8 cellular contexts compared by ENCODE assay signal in the genomic region with DNA sequence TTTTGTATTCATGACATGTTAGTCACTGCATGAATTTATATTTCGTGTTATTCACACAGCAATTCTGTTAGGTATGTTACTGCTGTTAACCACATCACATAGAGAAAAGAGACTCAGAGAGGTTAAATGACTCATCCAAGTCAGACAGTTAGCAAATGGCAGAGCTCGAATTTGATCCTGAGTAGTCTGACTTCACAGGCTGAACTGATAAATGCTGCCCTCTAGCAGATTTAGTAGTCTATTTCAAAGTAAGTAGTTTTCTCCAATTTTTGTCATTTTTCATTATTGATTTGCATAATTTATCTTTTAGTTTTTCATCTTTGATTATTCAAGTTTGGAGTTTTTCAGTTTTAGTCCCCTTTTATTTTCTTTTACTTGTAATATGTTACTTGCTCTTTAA. TPM values are rescaled to one million over a fixed set of nuclear protein-coding genes. Genes with fewer than 3 reads are reported as not detected.
DNase-seq lines count a peak whose midpoint lies in the region; ATAC-seq, FAIRE-seq and TF ChIP-seq lines count a peak whose summit lies in the region.

No MANE protein-coding gene starts in this region.

- no peaks in the 10 kb centered on the region for H3K27me3 Mint-ChIP-seq in activated T-cell treated with anti-CD3 and anti-CD28 coated beads, Interleukin-2, amount 50 U/mL, for 4 hours (ENCODE audit: low read depth)

- CTCF ChIA-PET in endothelial cell of umbilical vein (lab: Charles Lee): interaction anchor here (0.6 to 1.3 kb wide), 10 partner anchors 8 to 852 kb away, joined by 3 to 8 read pairs (median 3); a partner anchor contains a TSS

- TF ChIP-seq POLR2A in endothelial cell of umbilical vein (IDR thresholded peaks at IDR 0.05; ENCODE audit: low read depth, low read length) (no peak), vagina (IDR thresholded peaks at IDR 0.05) (no peak)

- POLR2A ChIA-PET in endothelial cell of umbilical vein (lab: Charles Lee): no interaction called here

- ATAC-seq in activated T-cell treated with anti-CD3 and anti-CD28 coated beads, Interleukin-2, amount 50 U/mL, for 4 hours: peak; percentile 100
- peak; percentile 94 for ATAC-seq in GM21515 (IDR thresholded peaks at IDR 0.05; ENCODE audit: unreplicated experiment)
- peak; percentile 99 for ATAC-seq in HG03571 (IDR thresholded peaks at IDR 0.05; ENCODE audit: unreplicated experiment)

- no peaks in the 10 kb centered on the region for H3K4me1 ChIP-seq in endothelial cell of umbilical vein (ENCODE audit: control insufficient read depth, extremely low read depth, insufficient read depth, low read length)
- H3K4me1 ChIP-seq in vagina: peaks cover 7% of the 10 kb centered on the region

- H3K36me3 ChIP-seq in endothelial cell of umbilical vein (ENCODE audit: control insufficient read depth in 2 of 2, extremely low read depth in 1 of 2, insufficient read depth in 2 of 2, low read length in 2 of 2): no peaks in the 10 kb centered on the region
- H3K36me3 ChIP-seq in vagina: no peaks in the 10 kb centered on the region

- H3K9me1 ChIP-seq in endothelial cell of umbilical vein (replicated peaks; ENCODE audit: control insufficient read depth, extremely low read depth, insufficient read depth, low read length): no peaks in the 10 kb centered on the region

- no peak overlapping the region for H3K4me2 ChIP-seq in endothelial cell of umbilical vein (ENCODE audit: insufficient read depth, low read length)

- H3K9me3 ChIP-seq in endothelial cell of umbilical vein (replicated peaks; ENCODE audit: control insufficient read depth, insufficient read depth, low read length) (no peaks in the 10 kb centered on the region), vagina (no peaks in the 10 kb centered on the region)

- H3K9ac ChIP-seq in endothelial cell of umbilical vein (replicated peaks; ENCODE audit: extremely low read depth, insufficient read depth, low read length): no peak overlapping the region

- H3K27me3 ChIP-seq in endothelial cell of umbilical vein (ENCODE audit: control insufficient read depth in 2 of 2, insufficient read depth in 2 of 2, low read length in 2 of 2) (no peaks in the 10 kb centered on the region), vagina (no peaks in the 10 kb centered on the region)

- H2AFZ ChIP-seq in endothelial cell of umbilical vein (ENCODE audit: low read depth, low read length): no peak overlapping the region

- H4K20me1 ChIP-seq in endothelial cell of umbilical vein (replicated peaks; ENCODE audit: control insufficient read depth, extremely low read depth, insufficient read depth, low read length): no peaks in the 10 kb centered on the region

- dilution Hi-C loops in endothelial cell of umbilical vein (cut with MboI; ENCODE audit: extremely low pct_ligation_motif_present, low sequenced_read_pairs): no loop called here

- intact Hi-C loops in endothelial cell of umbilical vein (cut with micrococcal nuclease) (no loop called here), vagina (cut with DNase I) (no loop called here)

- H3K4me1 Mint-ChIP-seq in activated T-cell treated with anti-CD3 and anti-CD28 coated beads, Interleukin-2, amount 50 U/mL, for 4 hours (ENCODE audit: low read depth): peaks cover 3% of the 10 kb centered on the region

- peak; percentile 87 for FAIRE-seq in endothelial cell of umbilical vein (lab: Jason Lieb, UNC)

- H3K36me3 Mint-ChIP-seq in activated T-cell treated with anti-CD3 and anti-CD28 coated beads, Interleukin-2, amount 50 U/mL, for 4 hours (ENCODE audit: insufficient read depth): peaks cover 2% of the 10 kb centered on the region

- H3K79me2 ChIP-seq in endothelial cell of umbilical vein (ENCODE audit: control insufficient read depth, insufficient read depth, low read length): no peaks in the 10 kb centered on the region

- BruUV-seq in endothelial cell of umbilical vein (replicated peaks; lab: Mats Ljungman, UMichigan): no TSS peak

- H3K9me3 Mint-ChIP-seq in activated T-cell treated with anti-CD3 and anti-CD28 coated beads, Interleukin-2, amount 50 U/mL, for 4 hours: no peaks in the 10 kb centered on the region

- DNase-seq in activated T-cell treated with anti-CD3 and anti-CD28 coated beads, Interleukin-2, amount 50 U/mL, for 4 hours: peak; percentile 12
- DNase-seq in activated T-cell treated with anti-CD3 and anti-CD28 coated beads, Interleukin-2, amount 50 U/mL, for 1 hour: no peak
- DNase-seq in SIG-M5 (lab: John Stamatoyannopoulos, UW) (peak; percentile 17), endothelial cell of umbilical vein (ENCODE audit: low read depth, low spot score) (peak; percentile 58), smooth muscle cell of the brain vasculature (ENCODE audit: low read depth, low spot score) (peak; percentile 43), vagina (ENCODE audit: extremely low spot score in 2 of 2) (no peak)

- H3K27ac ChIP-seq in endothelial cell of umbilical vein (ENCODE audit: insufficient read depth, low read depth, low read length): no peak overlapping the region
- no peak overlapping the region for H3K27ac ChIP-seq in vagina

- TF ChIP-seq CTCF in endothelial cell of umbilical vein (IDR thresholded peaks at IDR 0.05; ENCODE audit: extremely low read depth in 1 of 2, insufficient read depth in 1 of 2, low read depth in 1 of 2, low read length in 2 of 2): peak; percentile 1 to 10
- TF ChIP-seq CTCF in vagina (IDR thresholded peaks at IDR 0.05): no peak

- H3K4me3 Mint-ChIP-seq in activated T-cell treated with anti-CD3 and anti-CD28 coated beads, Interleukin-2, amount 50 U/mL, for 4 hours: no peak overlapping the region

- H3K4me3 ChIP-seq in endothelial cell of umbilical vein (replicated peaks in 1 of 3; ENCODE audit: insufficient read depth in 1 of 3, low read depth in 1 of 3, low read length in 3 of 3) (no peak overlapping the region), vagina (no peak overlapping the region)

TF ChIP-seq in endothelial cell of umbilical vein, 7 proteins besides CTCF, POLR2A, EP300 and RAD21:
- no peak for TF ChIP-seq POLR2AphosphoS5 (IDR thresholded peaks at IDR 0.05; ENCODE audit: insufficient read depth, low read depth, low read length)
- TF ChIP-seq FOS (IDR thresholded peaks at IDR 0.05; ENCODE audit: borderline replicate concordance, insufficient read depth, low read length): peak; percentile 76
- peak; percentile 56 for TF ChIP-seq JUN (IDR thresholded peaks at IDR 0.05; ENCODE audit: borderline replicate concordance, insufficient read depth, insufficient read length, low read depth)
TF ChIP-seq in endothelial cell of umbilical vein: peak in this region for 2.

RNA-seq across cellular contexts. Expression of a gene that starts 58.3 kb away (rescaled TPM):
- 10 to 100 TPM; 21.2 to 22.3 (median 22.1) TPM for total RNA-seq in activated T-cell treated with anti-CD3 and anti-CD28 coated beads, Interleukin-2, amount 50 U/mL, for 4 hours
- total RNA-seq in endothelial cell of umbilical vein (19.0 and 19.2 TPM in 2 replicates), vagina (26.3 TPM)
- 5.9 and 9.1 TPM in 2 replicates for polyA plus RNA-seq in endothelial cell of umbilical vein
- polyA plus RNA-seq in endothelial cell of umbilical vein (2011; cell fraction: cytosol; rRNA removed): 4.5 and 5.1 TPM in 2 replicates
- 12.5 and 18.6 TPM in 2 replicates for polyA plus RNA-seq in endothelial cell of umbilical vein (2011; cell fraction: nucleus; rRNA removed)
- polyA plus RNA-seq in endothelial cell of umbilical vein (2012): 5.5 and 8.0 TPM in 2 replicates
- 96.6 and 119 TPM in 2 replicates for polyA minus RNA-seq in endothelial cell of umbilical vein
- 16.5 TPM for polyA minus RNA-seq in endothelial cell of umbilical vein (2011; cell fraction: cytosol; rRNA and poly(A)+ RNA removed)
- polyA minus RNA-seq in endothelial cell of umbilical vein (2011; cell fraction: nucleus; rRNA and poly(A)+ RNA removed): 103 and 168 TPM in 2 replicates

Comparison
In these comparisons a context has a peak if more than half of its experiments do, and no peak if none do; other contexts are left out.
1. DNase-seq: peak in activated T-cell treated with anti-CD3 and anti-CD28 coated beads, Interleukin-2, amount 50 U/mL, for 4 hours (single experiment), SIG-M5 (single experiment), endothelial cell of umbilical vein (single experiment) and smooth muscle cell of the brain vasculature (single experiment); none in activated T-cell treated with anti-CD3 and anti-CD28 coated beads, Interleukin-2, amount 50 U/mL, for 1 hour (single experiment) and vagina (0 of 2).
2. CTCF ChIP-seq: peak in endothelial cell of umbilical vein (2 of 2); none in vagina (0 of 3).
3. Peak in every context shown above with its lines, with median percentiles within 50 percentile points of each other: ATAC-seq.